8 cellular contexts compared by ENCODE assay signal in the genomic region with DNA sequence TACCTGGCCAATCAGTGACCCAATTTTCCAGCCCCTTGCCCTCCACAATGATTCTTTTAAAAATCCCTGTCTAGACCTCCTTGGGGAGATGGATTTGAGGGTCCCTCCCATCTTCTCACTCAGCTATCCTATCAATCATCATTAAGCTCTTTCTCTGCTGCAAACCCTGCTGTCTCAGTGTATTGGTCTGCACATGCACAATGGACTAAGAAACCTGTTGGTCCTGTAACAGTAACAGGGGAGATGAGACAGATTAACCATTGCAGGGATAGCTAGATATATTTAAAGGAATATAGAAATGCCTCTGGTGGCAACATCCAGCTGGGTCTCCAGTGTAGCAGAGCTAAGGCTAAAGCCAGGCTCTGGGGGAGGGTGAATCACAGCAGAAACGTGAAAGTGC.
"Had no signal": no experiment of that assay in that cellular context is flagged by ENCODE, and none has a peak within 500 bp of the region (broad histone marks: within the 10 kb centered on the region; RNA-seq: fewer than 3 reads in every experiment).

No MANE protein-coding gene starts in this region.

- H3K4me3 ChIP-seq: GM12878 had no signal

- DNase-seq: GDM1, GF-D8 had no signal

- FAIRE-seq: G401.6, GM12878, GM12891, GM12892, GM18507, GM19239 had no signal
